Comparison of ENCODE assay signal across 8 cellular contexts in the genomic region with DNA sequence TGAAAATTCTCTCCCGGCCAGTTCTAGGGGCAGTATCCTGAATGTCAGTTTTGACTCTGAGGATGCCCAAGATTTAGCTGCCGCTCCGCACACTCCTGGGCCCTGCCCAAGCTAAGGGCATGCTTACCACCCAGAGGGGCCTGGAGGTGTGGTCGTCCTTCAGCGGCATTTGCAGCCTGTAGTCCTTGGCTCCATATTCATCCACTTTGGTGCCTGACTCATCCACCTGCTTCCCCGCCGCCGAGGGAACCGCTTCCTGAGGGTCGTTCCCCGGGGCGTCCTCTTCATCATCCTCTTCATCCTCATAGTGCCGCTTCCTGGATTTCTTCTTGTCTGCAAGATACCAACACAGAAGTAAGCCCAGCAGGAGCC. TPM values are rescaled to one million over a fixed set of nuclear protein-coding genes. Genes with fewer than 3 reads are reported as not detected.
A peak's percentile ranks its signal among the peaks of the same experiment; 100 is the strongest.
DNase-seq lines count a peak whose midpoint lies in the region; ATAC-seq and TF ChIP-seq lines count a peak whose summit lies in the region.

No MANE protein-coding gene starts in this region.

- H3K4me1 Mint-ChIP-seq in activated naive CD4-positive, alpha-beta T cell treated with anti-CD3 and anti-CD28 coated beads for 36 hours (ENCODE audit: low read depth), result peaks cover 25% of the 10 kb centered on the region
- H3K4me1 Mint-ChIP-seq in endothelial cell (ENCODE audit: unreplicated experiment), result peaks cover 15% of the 10 kb centered on the region
- H3K4me1 Mint-ChIP-seq in naive thymus-derived CD8-positive, alpha-beta T cell, result peaks cover 16 to 53% (median 42%) of the 10 kb centered on the region in 4 donors

- peak in 1 of 2 donors; percentile 11 for ATAC-seq in naive thymus-derived CD8-positive, alpha-beta T cell

- peak overlapping the region; percentile 99 for H3K4me3 Mint-ChIP-seq in activated naive CD4-positive, alpha-beta T cell treated with anti-CD3 and anti-CD28 coated beads for 36 hours
- H3K4me3 Mint-ChIP-seq in endothelial cell (ENCODE audit: unreplicated experiment), result peak overlapping the region; percentile 99
- H3K4me3 Mint-ChIP-seq in naive thymus-derived CD8-positive, alpha-beta T cell, result peak overlapping the region; percentile 88 to 99 (median 98)

- peak overlapping the region; percentile 95 for H3K27ac Mint-ChIP-seq in activated naive CD4-positive, alpha-beta T cell treated with anti-CD3 and anti-CD28 coated beads for 36 hours
- peak overlapping the region; percentile 75 for H3K27ac Mint-ChIP-seq in endothelial cell (ENCODE audit: unreplicated experiment)
- H3K27ac Mint-ChIP-seq in naive thymus-derived CD8-positive, alpha-beta T cell, result peak overlapping the region; percentile 84 to 99 (median 97)

- H3K9me3 Mint-ChIP-seq in activated naive CD4-positive, alpha-beta T cell treated with anti-CD3 and anti-CD28 coated beads for 36 hours, result no peaks in the 10 kb centered on the region
- no peaks in the 10 kb centered on the region for H3K9me3 Mint-ChIP-seq in endothelial cell (ENCODE audit: unreplicated experiment)
- no peaks in the 10 kb centered on the region for H3K9me3 Mint-ChIP-seq in naive thymus-derived CD8-positive, alpha-beta T cell

- peak overlapping the region; percentile 80 for H3K27ac ChIP-seq in RWPE1

- CTCF ChIA-PET in activated naive CD4-positive, alpha-beta T cell treated with anti-CD3 and anti-CD28 coated beads for 36 hours (lab: Charles Lee), result interaction anchor here (0.8 to 1.5 kb wide), 6 partner anchors 14 to 228 kb away, joined by 3 to 6 read pairs (median 3); no protein-coding TSS in a partner anchor
- CTCF ChIA-PET in RWPE1 (lab: Yijun Ruan, JAX), result interaction anchor here (0.6 to 1.7 kb wide), 3 partner anchors 13 to 122 kb away, joined by 4 to 8 read pairs (median 6); no protein-coding TSS in a partner anchor

- H3K27me3 Mint-ChIP-seq in activated naive CD4-positive, alpha-beta T cell treated with anti-CD3 and anti-CD28 coated beads for 36 hours (ENCODE audit: low read depth), result no peaks in the 10 kb centered on the region
- peaks cover 4% of the 10 kb centered on the region for H3K27me3 Mint-ChIP-seq in endothelial cell (ENCODE audit: unreplicated experiment)
- H3K27me3 Mint-ChIP-seq in naive thymus-derived CD8-positive, alpha-beta T cell, result no peaks in the 10 kb centered on the region

- POLR2A ChIA-PET in RWPE1 (lab: Yijun Ruan, JAX; ENCODE audit: low non-redundant PET), result no interaction called here
- POLR2A ChIA-PET in naive thymus-derived CD8-positive, alpha-beta T cell (lab: Charles Lee), result interaction anchor here (0.6 to 1.7 kb wide), 9 partner anchors 19 to 798 kb away, joined by 3 to 7 read pairs (median 4); partner anchors contain the start of gene UGGT1

- intact Hi-C loops in activated naive CD4-positive, alpha-beta T cell treated with anti-CD3 and anti-CD28 coated beads for 36 hours (cut with micrococcal nuclease), result loop anchor here (1.0 to 5.0 kb wide), 2 partner anchors 123 to 734 kb away; partner anchors contain the start of gene SAP130

- TF ChIP-seq CTCF in RWPE1 (conservative IDR thresholded peaks at IDR 0.05; ENCODE audit: low read depth), result no peak
- TF ChIP-seq CTCF in endothelial cell (IDR thresholded peaks at IDR 0.05; ENCODE audit: unreplicated experiment), result no peak

- peaks cover 31% of the 10 kb centered on the region for H3K36me3 Mint-ChIP-seq in activated naive CD4-positive, alpha-beta T cell treated with anti-CD3 and anti-CD28 coated beads for 36 hours (ENCODE audit: low read depth)
- peaks cover 17% of the 10 kb centered on the region for H3K36me3 Mint-ChIP-seq in endothelial cell (ENCODE audit: low read depth, unreplicated experiment)
- peaks cover 5 to 40% (median 16%) of the 10 kb centered on the region in 3 donors for H3K36me3 Mint-ChIP-seq in naive thymus-derived CD8-positive, alpha-beta T cell

- DNase-seq in activated naive CD4-positive, alpha-beta T cell treated with anti-CD3 and anti-CD28 coated beads for 36 hours, result peak; percentile 27
- DNase-seq in activated naive CD4-positive, alpha-beta T cell treated with anti-CD3 and anti-CD28 coated beads, Interleukin-2, amount 50 U/mL, for 16 hours, result no peak
- DNase-seq in RWPE1 (ENCODE audit: low spot score) (peak; percentile 17), endothelial cell (ENCODE audit: low spot score) (peak; percentile 8), HuH-7 (ENCODE audit: low spot score) (no peak), NCI-H2196 treated with DMSO at 0.1 percent for 48 hours (lab: John Stamatoyannopoulos, UW; ENCODE audit: unreplicated experiment) (no peak), HuH-7.5 (ENCODE audit: low spot score) (no peak)
- no peak for DNase-seq in naive thymus-derived CD8-positive, alpha-beta T cell

RNA-seq across cellular contexts. Expression of gene ERCC3, which starts 0.6 kb away (rescaled TPM):
- total RNA-seq in activated naive CD4-positive, alpha-beta T cell treated with anti-CD3 and anti-CD28 coated beads for 36 hours, result 10 to 100 TPM; 37.0 to 41.1 TPM
- total RNA-seq in endothelial cell (ENCODE audit: unreplicated experiment), result 45.1 TPM
- 10 to 100 TPM; 63.0 to 65.8 TPM for total RNA-seq in naive thymus-derived CD8-positive, alpha-beta T cell
- 10 to 100 TPM; 17.0 to 27.2 (median 20.3) TPM for polyA plus RNA-seq in naive thymus-derived CD8-positive, alpha-beta T cell

Comparison
In these comparisons a context has a peak if more than half of its experiments do, and no peak if none do; other contexts are left out.
1. DNase-seq: peak in activated naive CD4-positive, alpha-beta T cell treated with anti-CD3 and anti-CD28 coated beads for 36 hours (single experiment), RWPE1 (single experiment) and endothelial cell (single experiment); none in activated naive CD4-positive, alpha-beta T cell treated with anti-CD3 and anti-CD28 coated beads, Interleukin-2, amount 50 U/mL, for 16 hours (single experiment), naive thymus-derived CD8-positive, alpha-beta T cell (0 of 10), HuH-7 (single experiment), NCI-H2196 treated with DMSO at 0.1 percent for 48 hours (single experiment) and HuH-7.5 (single experiment).
2. Peak in every context shown above with its lines, with median percentiles within 50 percentile points of each other: H3K27ac Mint-ChIP-seq and H3K4me3 Mint-ChIP-seq.